ENCODE assay signal across 9 cellular contexts in the genomic region with DNA sequence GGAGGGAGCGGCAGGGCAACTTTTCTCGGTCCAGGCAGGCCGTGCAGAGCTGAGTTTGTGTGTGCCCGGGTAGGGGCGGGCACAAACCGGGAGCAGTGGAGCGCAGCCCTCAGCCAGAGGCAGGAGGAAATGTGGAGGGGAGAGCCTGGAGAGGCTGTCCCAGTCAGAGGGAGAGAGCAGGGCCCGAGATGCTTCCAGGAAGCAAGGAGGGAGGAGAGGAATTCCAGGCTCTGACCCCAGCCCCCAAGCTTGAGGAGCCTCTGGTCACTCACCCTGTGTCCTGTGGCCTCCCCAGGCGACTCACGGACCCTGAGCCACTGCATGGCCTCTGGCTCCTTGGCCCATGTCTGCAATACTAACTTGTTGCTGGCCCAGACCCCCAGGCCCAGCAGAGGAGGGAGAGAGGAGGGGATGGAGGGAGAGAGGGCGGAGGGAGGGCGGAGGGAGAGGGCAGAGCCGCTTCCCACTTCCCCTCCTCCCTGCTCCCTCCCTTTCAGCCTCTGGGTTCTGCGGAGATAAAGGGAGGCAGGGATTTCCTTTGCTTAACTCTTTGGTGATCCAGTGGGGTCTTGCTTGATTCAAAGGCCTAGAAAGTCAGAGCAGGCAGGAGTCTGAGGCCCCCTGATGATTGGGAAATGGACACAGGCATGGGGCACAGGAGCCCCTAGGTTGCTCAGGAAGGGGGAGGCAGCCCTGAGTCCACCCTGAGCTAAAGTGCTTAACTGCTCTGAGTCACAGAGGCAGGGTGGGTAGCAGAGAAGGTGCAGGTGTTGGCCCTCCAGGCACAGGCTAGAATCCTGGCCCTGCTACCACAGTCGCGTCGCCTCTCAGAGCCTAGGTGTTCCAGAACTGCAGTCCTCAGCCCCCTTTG. TPM values are rescaled to one million over a fixed set of nuclear protein-coding genes. Genes with fewer than 3 reads are reported as not detected.
A peak's percentile ranks its signal among the peaks of the same experiment; 100 is the strongest.
DNase-seq lines count a peak whose midpoint lies in the region; TF ChIP-seq lines count a peak whose summit lies in the region.
"Had no signal": no experiment of that assay in that cellular context is flagged by ENCODE, and none has a peak within 500 bp of the region (broad histone marks: within the 10 kb centered on the region; RNA-seq: fewer than 3 reads in every experiment).

TSS of gene C1QTNF6 (minus strand) at position 357 of the 871 bp plus-strand sequence. CDS start at position 323, 34 bp downstream.

- peak within 1 kb of the TSS; percentile 96 for H2AFZ ChIP-seq in osteoblast (ENCODE audit: low read length)

- peaks cover 34% of the 10 kb centered on the region for H3K4me1 ChIP-seq in osteoblast (ENCODE audit: insufficient read depth, low read length)

- TF ChIP-seq CTCF in fibroblast of the aortic adventitia (IDR thresholded peaks at IDR 0.05; ENCODE audit: insufficient read depth, low read length) = no peak
- TF ChIP-seq CTCF in osteoblast (IDR thresholded peaks at IDR 0.05; ENCODE audit: extremely low read depth, low read depth, low read length) = no peak

- no peaks in the 10 kb centered on the region for H4K20me1 ChIP-seq in osteoblast (ENCODE audit: insufficient read depth, low read length)

- no peaks in the 10 kb centered on the region for H3K79me2 ChIP-seq in osteoblast (ENCODE audit: insufficient read depth, low read length)

- peak within 1 kb of the TSS; percentile 91 for H3K4me2 ChIP-seq in osteoblast (ENCODE audit: insufficient read depth, low read length)

- H3K27ac ChIP-seq in SK-N-MC (peak within 1 kb of the TSS; percentile 16; the same call in 1 of the 2 replicates), osteoblast (ENCODE audit: low read depth, low read length) (peak within 1 kb of the TSS; percentile 86)
- H3K27ac ChIP-seq: neutrophil had no signal

- no peaks in the 10 kb centered on the region for H3K9me3 ChIP-seq in SK-N-MC (ENCODE audit: low read depth, low read length)
- H3K9me3 ChIP-seq in osteoblast (ENCODE audit: low read depth, low read length) = no peaks in the 10 kb centered on the region
- H3K9me3 ChIP-seq: neutrophil had no signal

- DNase-seq in DMS153 (lab: John Stamatoyannopoulos, UW) (peak; percentile 38), SK-N-MC (ENCODE audit: low read depth, low spot score) (no peak), fibroblast of the aortic adventitia (ENCODE audit: low read depth) (peak; percentile 60), osteoblast (ENCODE audit: insufficient read length, low spot score, missing footprints) (peak; percentile 41), GM19240 (ENCODE audit: insufficient read length, low spot score) (no peak), NCI-H510A (lab: John Stamatoyannopoulos, UW) (no peak), NCI-H2107 (lab: John Stamatoyannopoulos, UW) (no peak)
- no peak for DNase-seq in stimulated activated naive CD4-positive, alpha-beta T cell treated with Interleukin-2 at 50 U/mL for 16 hours (lab: John Stamatoyannopoulos, UW)

- H3K4me3 ChIP-seq in SK-N-MC (peak within 1 kb of the TSS; percentile 52), fibroblast of the aortic adventitia (ENCODE audit: low read depth, low read length) (peak within 1 kb of the TSS; percentile 78), osteoblast (ENCODE audit: insufficient read depth, low read length) (peak within 1 kb of the TSS; percentile 70)

- no peaks in the 10 kb centered on the region for H3K36me3 ChIP-seq in SK-N-MC (ENCODE audit: insufficient read depth, low read length)
- no peaks in the 10 kb centered on the region for H3K36me3 ChIP-seq in osteoblast (ENCODE audit: insufficient read depth, low read length)
- H3K36me3 ChIP-seq: neutrophil had no signal

- peak within 1 kb of the TSS; percentile 7 for H3K9ac ChIP-seq in SK-N-MC (ENCODE audit: insufficient read length)

- H3K27me3 ChIP-seq in osteoblast (ENCODE audit: insufficient read depth, low read length) = no peaks in the 10 kb centered on the region

RNA-seq across cellular contexts. Expression of gene C1QTNF6, which starts in this region (rescaled TPM):
- total RNA-seq in fibroblast of the aortic adventitia (ENCODE audit: low replicate concordance) (4.2 and 4.6 TPM in 2 replicates), osteoblast (11.9 and 18.3 TPM in 2 replicates)

Comparison
In these comparisons a context has a peak if more than half of its experiments do, and no peak if none do; other contexts are left out.
1. DNase-seq: peak in DMS153 (single experiment), fibroblast of the aortic adventitia (single experiment) and osteoblast (single experiment); none in SK-N-MC (single experiment), stimulated activated naive CD4-positive, alpha-beta T cell treated with Interleukin-2 at 50 U/mL for 16 hours (single experiment), GM19240 (single experiment), NCI-H510A (single experiment) and NCI-H2107 (single experiment).
2. Peak in every context shown above with its lines, with median percentiles within 50 percentile points of each other: H3K4me3 ChIP-seq.